Comparison of ENCODE assay signal across 10 cellular contexts in the genomic region with DNA sequence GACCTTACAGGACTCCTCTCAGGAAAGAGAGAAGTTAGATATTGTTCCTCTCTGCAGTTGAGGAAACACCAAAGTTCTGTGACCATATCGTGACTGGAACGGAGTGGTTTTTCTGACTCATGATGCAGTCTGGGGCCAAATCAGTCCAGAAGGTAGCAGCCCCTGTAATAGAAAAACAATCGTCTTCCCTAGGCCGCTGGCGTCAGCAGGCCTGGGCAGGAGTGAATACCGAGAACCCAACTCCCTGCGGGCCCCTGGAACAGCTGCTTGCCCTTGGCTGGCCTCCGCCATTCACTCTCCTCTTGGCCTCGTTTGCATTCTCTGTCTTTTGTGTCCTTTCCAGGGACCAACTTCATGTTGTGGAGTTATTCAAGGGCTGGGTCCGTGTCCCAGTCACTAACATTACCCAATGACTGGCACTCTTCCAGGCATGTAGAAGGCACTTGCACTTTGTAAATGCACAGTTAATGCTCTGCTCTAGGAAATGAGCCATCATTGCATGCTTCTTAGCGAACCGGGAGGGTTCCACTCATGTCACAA. TPM values are rescaled to one million over a fixed set of nuclear protein-coding genes. Genes with fewer than 3 reads are reported as not detected.
A peak's percentile ranks its signal among the peaks of the same experiment; 100 is the strongest.
DNase-seq lines count a peak whose midpoint lies in the region; ATAC-seq and TF ChIP-seq lines count a peak whose summit lies in the region.
"Had no signal": no experiment of that assay in that cellular context is flagged by ENCODE, and none has a peak within 500 bp of the region (broad histone marks: within the 10 kb centered on the region; RNA-seq: fewer than 3 reads in every experiment).

No MANE protein-coding gene starts in this region.

- H3K27me3 ChIP-seq in ACC112 (ENCODE audit: insufficient read depth, low read length), result no peaks in the 10 kb centered on the region

- DNase-seq in NCI-H2171 treated with DMSO at 0.1 percent for 48 hours (lab: John Stamatoyannopoulos, UW), result peak; percentile 89
- peak; percentile 85 for DNase-seq in choroid plexus epithelial cell (ENCODE audit: low read depth)
- DNase-seq in lung microvascular endothelial cell (ENCODE audit: low read depth in 2 of 2), result peak; percentile 47 to 98
- DNase-seq in DMS79 (lab: John Stamatoyannopoulos, UW), result no peak
- no peak for DNase-seq in dedifferentiated amniotic fluid mesenchymal stem cell (ENCODE audit: extremely low spot score)
- no peak for DNase-seq in foreskin melanocyte
- DNase-seq: amniotic stem cell had no signal

- H2AFZ ChIP-seq in ACC112 (ENCODE audit: low read length, unreplicated experiment), result no peak overlapping the region

- H3K27ac ChIP-seq in ACC112 (ENCODE audit: low read depth, low read length), result peak overlapping the region; percentile 99
- H3K27ac ChIP-seq: SK-N-MC had no signal

- H3K79me2 ChIP-seq in ACC112 (ENCODE audit: control insufficient read depth, insufficient read depth, low read length, unreplicated experiment), result no peaks in the 10 kb centered on the region

- H3K36me3 ChIP-seq in ACC112 (ENCODE audit: insufficient read depth, low read length), result no peaks in the 10 kb centered on the region

- no peak for ATAC-seq in HG03378 (IDR thresholded peaks at IDR 0.05; ENCODE audit: unreplicated experiment)

- TF ChIP-seq CTCF in choroid plexus epithelial cell (conservative IDR thresholded peaks at IDR 0.05; ENCODE audit: low read depth, low read length), result no peak

- H3K4me3 ChIP-seq in ACC112 (ENCODE audit: low read depth, low read length) (peak overlapping the region; percentile 25; the same call in 1 of the 2 replicates), choroid plexus epithelial cell (ENCODE audit: low read depth, low read length) (no peak overlapping the region)
- H3K4me3 ChIP-seq: SK-N-MC had no signal

- peaks cover 49% of the 10 kb centered on the region for H3K4me1 ChIP-seq in ACC112 (ENCODE audit: control insufficient read depth, insufficient read depth, low read length, unreplicated experiment)

RNA-seq across cellular contexts. Expression of a gene that starts 10.9 kb away (rescaled TPM):
- total RNA-seq in lung microvascular endothelial cell, result under 0.01 and 0.44 TPM in 2 replicates

Comparison
In these comparisons a context has a peak if more than half of its experiments do, and no peak if none do; other contexts are left out.
1. DNase-seq: peak in NCI-H2171 treated with DMSO at 0.1 percent for 48 hours (single experiment), choroid plexus epithelial cell (single experiment) and lung microvascular endothelial cell (2 of 2); none in DMS79 (single experiment), dedifferentiated amniotic fluid mesenchymal stem cell (single experiment) and foreskin melanocyte (single experiment).